ENCODE assay signal across 20 cellular contexts in genomic region chr14:32367501-32367900, GRCh38. TPM values are rescaled to one million over a fixed set of nuclear protein-coding genes. Genes with fewer than 3 reads are reported as not detected.
A peak's percentile ranks its signal among the peaks of the same experiment; 100 is the strongest.
DNase-seq lines count a peak whose midpoint lies in the region; ATAC-seq, FAIRE-seq and TF ChIP-seq lines count a peak whose summit lies in the region.
"Had no signal": no experiment of that assay in that cellular context is flagged by ENCODE, and none has a peak within 500 bp of the region (broad histone marks: within the 10 kb centered on the region; RNA-seq: fewer than 3 reads in every experiment).

No MANE protein-coding gene starts in this region.

- H3K36me3 ChIP-seq in ascending aorta: no peaks in the 10 kb centered on the region
- no peaks in the 10 kb centered on the region for H3K36me3 ChIP-seq in smooth muscle cell (ENCODE audit: low read depth)
- H3K36me3 ChIP-seq in transverse colon: no peaks in the 10 kb centered on the region
- H3K36me3 ChIP-seq: gastroesophageal sphincter, prostate gland had no signal

- FAIRE-seq in RCC 7860 (lab: Jason Lieb, UNC): no peak
- FAIRE-seq: colon, GM12891 had no signal

- DNase-seq in LHCN-M2 (ENCODE audit: low read depth) (peak; percentile 34), ascending aorta (ENCODE audit: low spot score in 2 of 2) (no peak), fibroblast of pulmonary artery (ENCODE audit: low read depth) (peak; percentile 14), smooth muscle cell (lab: John Stamatoyannopoulos, UW; ENCODE audit: unreplicated experiment) (no peak), RCC 7860 (ENCODE audit: low spot score) (no peak), transverse colon (no peak), hippocampal formation (lab: John Stamatoyannopoulos, UW) (no peak)
- DNase-seq: activated CD8-positive, alpha-beta memory T cell treated with anti-CD3 and anti-CD28 coated beads, Interleukin-2, amount 50 U/mL, for 48 hours; activated gamma-delta T cell; CD4-positive, CD25-positive, alpha-beta regulatory T cell; left cardiac atrium; stimulated activated CD4-positive, alpha-beta T cell treated with anti-CD3 and anti-CD28 coated beads, Interleukin-4, amount 100 ng/mL, for 4 hours had no signal

- peak overlapping the region; percentile 36 for H3K9ac ChIP-seq in smooth muscle cell (ENCODE audit: low read depth)

- H3K4me3 ChIP-seq in ascending aorta: no peak overlapping the region
- H3K4me3 ChIP-seq in fibroblast of pulmonary artery (replicated peaks; ENCODE audit: low read depth, low read length): no peak overlapping the region
- H3K4me3 ChIP-seq in smooth muscle cell: no peak overlapping the region
- H3K4me3 ChIP-seq in transverse colon: no peak overlapping the region
- H3K4me3 ChIP-seq: gastroesophageal sphincter, prostate gland had no signal

- H3K4me1 ChIP-seq in ascending aorta: peaks cover 0 to 21% of the 10 kb centered on the region in 2 donors
- peaks cover 43% of the 10 kb centered on the region for H3K4me1 ChIP-seq in smooth muscle cell (ENCODE audit: low read depth)
- peaks cover 0 to 12% (median 0%) of the 10 kb centered on the region in 4 donors for H3K4me1 ChIP-seq in transverse colon
- H3K4me1 ChIP-seq: prostate gland had no signal

- in situ Hi-C loops in transverse colon (cut with MboI; ENCODE audit: low pct_ligation_motif_present in 1 of 4, low pct_unique_long_range_greater_than_20kb in 1 of 4, low sequenced_read_pairs in 3 of 4): no loop called here

- H3K27me3 ChIP-seq in ascending aorta: no peaks in the 10 kb centered on the region
- no peaks in the 10 kb centered on the region for H3K27me3 ChIP-seq in smooth muscle cell (ENCODE audit: low read depth)
- H3K27me3 ChIP-seq in transverse colon: no peaks in the 10 kb centered on the region
- H3K27me3 ChIP-seq: gastroesophageal sphincter had no signal

- H3F3A ChIP-seq in smooth muscle cell (ENCODE audit: low read depth): peaks cover 10% of the 10 kb centered on the region

- no peak for TF ChIP-seq CTCF in ascending aorta (IDR thresholded peaks at IDR 0.05)
- TF ChIP-seq CTCF in fibroblast of pulmonary artery (IDR thresholded peaks at IDR 0.05; ENCODE audit: low read length, missing control alignments): no peak
- TF ChIP-seq CTCF in smooth muscle cell (IDR thresholded peaks at IDR 0.05; ENCODE audit: borderline replicate concordance, insufficient read depth, poor library complexity, severe bottlenecking): no peak
- no peak for TF ChIP-seq CTCF in transverse colon (IDR thresholded peaks at IDR 0.05)

- peak overlapping the region; percentile 37 for H3K4me2 ChIP-seq in smooth muscle cell

- no peak for ATAC-seq in HG02973 (IDR thresholded peaks at IDR 0.05; ENCODE audit: unreplicated experiment)
- ATAC-seq: gastroesophageal sphincter, HCT116, Right ventricle myocardium inferior had no signal

- TF ChIP-seq POLR2A in transverse colon (IDR thresholded peaks at IDR 0.05): no peak

- H2AFZ ChIP-seq in smooth muscle cell (ENCODE audit: low read depth): no peak overlapping the region

- TF ChIP-seq EP300 in transverse colon (IDR thresholded peaks at IDR 0.05; ENCODE audit: low read depth): no peak

- intact Hi-C loops in ascending aorta (cut with DNase I): no loop called here
- intact Hi-C loops in transverse colon (cut with DNase I; ENCODE audit: low total_unique reads): no loop called here

- H3K9me3 ChIP-seq in ascending aorta (no peaks in the 10 kb centered on the region), smooth muscle cell (replicated peaks; ENCODE audit: low read depth) (no peaks in the 10 kb centered on the region), transverse colon (no peaks in the 10 kb centered on the region)
- H3K9me3 ChIP-seq: gastroesophageal sphincter, prostate gland had no signal

- no peaks in the 10 kb centered on the region for H3K79me2 ChIP-seq in smooth muscle cell (ENCODE audit: low read depth)

- H3K27ac ChIP-seq in ascending aorta: peak overlapping the region; percentile 30 to 52
- H3K27ac ChIP-seq in smooth muscle cell (ENCODE audit: low read depth): peak overlapping the region; percentile 65
- H3K27ac ChIP-seq in transverse colon: no peak overlapping the region
- H3K27ac ChIP-seq: VCaP had no signal

- no peaks in the 10 kb centered on the region for H4K20me1 ChIP-seq in smooth muscle cell (ENCODE audit: low read depth)

RNA-seq across cellular contexts. Expression of gene AKAP6, which starts 38.4 kb away (rescaled TPM):
- total RNA-seq in LHCN-M2 (2014; rRNA removed) (1.8 and 2.7 TPM in 2 replicates), ascending aorta (21.1 TPM), smooth muscle cell (6.4 and 8.6 TPM in 2 replicates), transverse colon (10 to 100 TPM in 2 of 4 donors, 1 to 10 TPM in 2; 6.3 to 16.7 (median 9.7) TPM)
- polyA plus RNA-seq in LHCN-M2 (2012): 1.2 TPM
- polyA plus RNA-seq in smooth muscle cell: 1.0 and 1.3 TPM in 2 replicates

Comparison
In these comparisons a context has a peak if more than half of its experiments do, and no peak if none do; other contexts are left out.
1. DNase-seq: peak in LHCN-M2 (single experiment) and fibroblast of pulmonary artery (single experiment); none in ascending aorta (0 of 2), smooth muscle cell (single experiment), RCC 7860 (single experiment), transverse colon (single experiment) and hippocampal formation (0 of 2).
2. H3K27ac ChIP-seq: peak in ascending aorta (2 of 2) and smooth muscle cell (single experiment); none in transverse colon (0 of 4).